In the genomic region with DNA sequence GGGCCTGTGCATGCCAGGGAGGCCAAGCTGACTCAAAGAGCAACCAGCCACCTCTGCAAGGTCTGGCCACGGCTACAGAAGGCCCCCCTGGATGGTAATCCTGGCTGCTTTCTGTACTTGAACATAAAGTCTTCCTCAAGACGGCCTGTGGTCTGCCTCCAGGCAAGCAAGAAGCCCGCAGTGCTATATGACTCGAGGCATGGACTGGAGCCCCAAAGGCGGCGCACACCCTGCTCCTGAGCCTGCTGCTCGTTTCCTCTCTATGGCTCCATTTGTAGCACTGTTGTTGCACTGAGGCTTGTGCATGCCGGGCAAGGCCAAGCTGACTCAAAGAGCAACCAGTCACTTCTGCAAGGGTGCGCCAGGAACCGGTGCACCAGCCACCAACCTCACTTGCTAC, we compare ENCODE assay signal across 3 cellular contexts. TPM values are rescaled to one million over a fixed set of nuclear protein-coding genes. Genes with fewer than 3 reads are reported as not detected.
"Had no signal": no experiment of that assay in that cellular context is flagged by ENCODE, and none has a peak within 500 bp of the region (broad histone marks: within the 10 kb centered on the region; RNA-seq: fewer than 3 reads in every experiment).

No MANE protein-coding gene starts in this region.

RNA-seq across cellular contexts. Expression of gene POTEI, which starts 57.3 kb away (rescaled TPM):
- total RNA-seq: GM23248, HFFc6 had no signal
- polyA plus RNA-seq: GM23248, IgD-negative memory B cell had no signal
